Comparison of ENCODE assay signal across 23 cellular contexts in the genomic region with DNA sequence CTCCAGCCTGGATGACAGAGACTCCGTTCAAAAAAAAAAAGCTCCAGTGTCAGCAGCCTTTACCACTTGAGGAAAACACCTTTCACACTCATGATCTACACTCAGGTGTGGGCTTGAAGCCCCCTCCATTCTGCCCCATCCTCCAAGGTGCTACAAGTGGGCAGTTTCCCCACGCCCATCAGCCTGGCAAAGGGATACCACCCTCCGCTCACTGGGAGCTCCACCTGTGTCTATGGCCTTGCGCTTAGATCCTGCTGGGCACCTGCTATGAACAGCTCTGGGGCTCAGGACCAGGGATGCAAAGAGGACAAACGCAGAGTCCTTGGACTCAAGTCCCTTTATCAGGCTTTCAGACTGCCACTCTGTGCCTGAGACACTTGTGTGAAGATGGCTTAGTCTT.
DNase-seq lines count a peak whose midpoint lies in the region; TF ChIP-seq lines count a peak whose summit lies in the region.
"Had no signal": no experiment of that assay in that cellular context is flagged by ENCODE, and none has a peak within 500 bp of the region (broad histone marks: within the 10 kb centered on the region; RNA-seq: fewer than 3 reads in every experiment).

No MANE protein-coding gene starts in this region.

- no peak overlapping the region for H3K27ac ChIP-seq in PC-9
- H3K27ac ChIP-seq: A549; BLaER1 treated with 17β-estradiol and CSF1 and Interleukin-3, amounts not matched to agents 10 nM and 100 nM; GM23248 had no signal

- peaks cover 27% of the 10 kb centered on the region for H3K4me1 Mint-ChIP-seq in activated T-helper 2 cell treated with anti-CD3 and anti-CD28 coated beads, Interferon-gamma antibody, Interleukin-2, Interleukin-4, amounts not matched to agents 10 μg/mL and 5 μg/mL and 100 μg/mL, durations not matched to agents 14 hours and 24 hours and 36 hours (ENCODE audit: low read depth)
- H3K4me1 Mint-ChIP-seq in osteocyte (ENCODE audit: unreplicated experiment): no peaks in the 10 kb centered on the region

- H3K9me3 ChIP-seq in PC-9 (ENCODE audit: insufficient read depth, low read depth): no peaks in the 10 kb centered on the region; the same call in 1 of the 2 replicates
- H3K9me3 ChIP-seq: A549 had no signal

- no peak overlapping the region for H3K4me3 Mint-ChIP-seq in activated T-helper 2 cell treated with anti-CD3 and anti-CD28 coated beads, Interferon-gamma antibody, Interleukin-2, Interleukin-4, amounts not matched to agents 10 μg/mL and 5 μg/mL and 100 μg/mL, durations not matched to agents 14 hours and 24 hours and 36 hours (ENCODE audit: low read depth)
- H3K4me3 Mint-ChIP-seq in osteocyte (ENCODE audit: unreplicated experiment): no peak overlapping the region
- H3K4me3 Mint-ChIP-seq: CD14-positive monocyte; CD4-positive, alpha-beta T cell; CD8-positive, alpha-beta memory T cell had no signal

- H3F3A ChIP-seq in PC-9 (ENCODE audit: insufficient read depth, low read depth): peaks cover 30% of the 10 kb centered on the region

- TF ChIP-seq CTCF in osteocyte (IDR thresholded peaks at IDR 0.05): no peak
- TF ChIP-seq CTCF in PC-9 (conservative IDR thresholded peaks at IDR 0.05): no peak

- no peak overlapping the region for H3K4me2 ChIP-seq in PC-9
- H3K4me2 ChIP-seq: A549; BLaER1 treated with 17β-estradiol and CSF1 and Interleukin-3, amounts not matched to agents 10 nM and 100 nM had no signal

- no peaks in the 10 kb centered on the region for H3K9me2 ChIP-seq in PC-9 (ENCODE audit: insufficient read depth)

- intact Hi-C loops in activated T-helper 2 cell treated with anti-CD3 and anti-CD28 coated beads, Interferon-gamma antibody, Interleukin-2, Interleukin-4, amounts not matched to agents 10 μg/mL and 5 μg/mL and 100 μg/mL, durations not matched to agents 14 hours and 24 hours and 36 hours (cut with micrococcal nuclease): no loop called here
- intact Hi-C loops in PC-9 (cut with micrococcal nuclease; ENCODE audit: unreplicated experiment): no loop called here

- no peaks in the 10 kb centered on the region for H4K20me1 ChIP-seq in PC-9 (ENCODE audit: insufficient read depth)
- H4K20me1 ChIP-seq: BLaER1 treated with 17β-estradiol and CSF1 and Interleukin-3, amounts not matched to agents 10 nM and 100 nM had no signal

- H3K9me3 Mint-ChIP-seq in activated T-helper 2 cell treated with anti-CD3 and anti-CD28 coated beads, Interferon-gamma antibody, Interleukin-2, Interleukin-4, amounts not matched to agents 10 μg/mL and 5 μg/mL and 100 μg/mL, durations not matched to agents 14 hours and 24 hours and 36 hours: no peaks in the 10 kb centered on the region
- H3K9me3 Mint-ChIP-seq in osteocyte (ENCODE audit: unreplicated experiment): no peaks in the 10 kb centered on the region
- H3K9me3 Mint-ChIP-seq: CD4-positive, alpha-beta T cell; CD8-positive, alpha-beta memory T cell had no signal

- H3K4me1 ChIP-seq in PC-9 (replicated peaks; ENCODE audit: insufficient read depth): peaks cover 37% of the 10 kb centered on the region
- H3K4me1 ChIP-seq: A549, BE2C had no signal

- DNase-seq in activated CD8-positive, alpha-beta memory T cell treated with anti-CD3 and anti-CD28 coated beads for 24 hours: peak; percentile 38
- DNase-seq in activated CD8-positive, alpha-beta memory T cell treated with anti-CD3 and anti-CD28 coated beads, Interleukin-2, amount 50 U/mL, for 4 hours: no peak
- DNase-seq in activated T-helper 2 cell treated with anti-CD3 and anti-CD28 coated beads, Interferon-gamma antibody, Interleukin-2, Interleukin-4, amounts not matched to agents 10 μg/mL and 5 μg/mL and 100 μg/mL, durations not matched to agents 14 hours and 24 hours and 36 hours (ENCODE audit: low spot score): peak; percentile 4
- DNase-seq in osteocyte (ENCODE audit: extremely low spot score, unreplicated experiment) (peak; percentile 70), KBM-7 (no peak), PC-9 (no peak)
- DNase-seq: 8988T; ACHN; AML-193; BE2C; CD4-positive, alpha-beta T cell; CD8-positive, alpha-beta memory T cell; DMS 273 treated with DMSO at 0.1 percent for 48 hours; DMS79; EL; GDM1; GM23248; H7; HCEC 1CT had no signal

- no TSS peak for BruUV-seq in PC-9 (replicated peaks; lab: Mats Ljungman, UMichigan)

- CTCF ChIA-PET in PC-9 (lab: Charles Lee): interaction anchor here (0.6 kb wide), 1 partner anchor 662 kb away, joined by 3 read pairs; no protein-coding TSS in a partner anchor

- H3K36me3 ChIP-seq in PC-9 (ENCODE audit: low read depth): no peaks in the 10 kb centered on the region
- H3K36me3 ChIP-seq: BE2C had no signal

- no peak overlapping the region for H3K4me3 ChIP-seq in PC-9
- H3K4me3 ChIP-seq: A549; BLaER1 treated with 17β-estradiol and CSF1 and Interleukin-3, amounts not matched to agents 10 nM and 100 nM; GM12878; GM23248 had no signal

- H3K79me2 ChIP-seq in PC-9 (ENCODE audit: low read depth): no peaks in the 10 kb centered on the region

- H2AFZ ChIP-seq in PC-9: no peak overlapping the region
- H2AFZ ChIP-seq: GM23248 had no signal

- POLR2A ChIA-PET in PC-9 (lab: Charles Lee; ENCODE audit: unreplicated experiment): no interaction called here

- in situ Hi-C loops in KBM-7 (cut with MboI; ENCODE audit: low pct_unique_long_range_greater_than_20kb, low sequenced_read_pairs): no loop called here

- H3K27ac Mint-ChIP-seq in activated T-helper 2 cell treated with anti-CD3 and anti-CD28 coated beads, Interferon-gamma antibody, Interleukin-2, Interleukin-4, amounts not matched to agents 10 μg/mL and 5 μg/mL and 100 μg/mL, durations not matched to agents 14 hours and 24 hours and 36 hours: no peak overlapping the region
- no peak overlapping the region for H3K27ac Mint-ChIP-seq in osteocyte (ENCODE audit: unreplicated experiment)
- H3K27ac Mint-ChIP-seq: CD4-positive, alpha-beta T cell; CD8-positive, alpha-beta memory T cell had no signal

- no peaks in the 10 kb centered on the region for H3K27me3 Mint-ChIP-seq in activated T-helper 2 cell treated with anti-CD3 and anti-CD28 coated beads, Interferon-gamma antibody, Interleukin-2, Interleukin-4, amounts not matched to agents 10 μg/mL and 5 μg/mL and 100 μg/mL, durations not matched to agents 14 hours and 24 hours and 36 hours (ENCODE audit: low read depth)
- H3K27me3 Mint-ChIP-seq in osteocyte (ENCODE audit: unreplicated experiment): peaks cover 2% of the 10 kb centered on the region
- H3K27me3 Mint-ChIP-seq: CD4-positive, alpha-beta T cell had no signal

- H3K36me3 Mint-ChIP-seq in activated T-helper 2 cell treated with anti-CD3 and anti-CD28 coated beads, Interferon-gamma antibody, Interleukin-2, Interleukin-4, amounts not matched to agents 10 μg/mL and 5 μg/mL and 100 μg/mL, durations not matched to agents 14 hours and 24 hours and 36 hours (ENCODE audit: low read depth): no peaks in the 10 kb centered on the region
- H3K36me3 Mint-ChIP-seq in osteocyte (ENCODE audit: unreplicated experiment): no peaks in the 10 kb centered on the region

- H3K27me3 ChIP-seq in PC-9 (ENCODE audit: insufficient read depth, low read depth): no peaks in the 10 kb centered on the region
- H3K27me3 ChIP-seq: BE2C; BLaER1 treated with 17β-estradiol and CSF1 and Interleukin-3, amounts not matched to agents 10 nM and 100 nM had no signal

Comparison
In these comparisons a context has a peak if more than half of its experiments do, and no peak if none do; other contexts are left out.
1. DNase-seq: peak in activated CD8-positive, alpha-beta memory T cell treated with anti-CD3 and anti-CD28 coated beads for 24 hours (single experiment), activated T-helper 2 cell treated with anti-CD3 and anti-CD28 coated beads, Interferon-gamma antibody, Interleukin-2, Interleukin-4, amounts not matched to agents 10 μg/mL and 5 μg/mL and 100 μg/mL, durations not matched to agents 14 hours and 24 hours and 36 hours (single experiment) and osteocyte (single experiment); none in activated CD8-positive, alpha-beta memory T cell treated with anti-CD3 and anti-CD28 coated beads, Interleukin-2, amount 50 U/mL, for 4 hours (single experiment), KBM-7 (single experiment) and PC-9 (0 of 2).